Comparison of ENCODE assay signal across 9 cellular contexts in genomic region chr11:80727315-80727714, GRCh38.
A peak's percentile ranks its signal among the peaks of the same experiment; 100 is the strongest.
DNase-seq lines count a peak whose midpoint lies in the region; ATAC-seq and TF ChIP-seq lines count a peak whose summit lies in the region.
"Had no signal": no experiment of that assay in that cellular context is flagged by ENCODE, and none has a peak within 500 bp of the region (broad histone marks: within the 10 kb centered on the region; RNA-seq: fewer than 3 reads in every experiment).

No MANE protein-coding gene starts in this region.

- no peak overlapping the region; the same call in 1 of the 2 replicates for H3K27ac ChIP-seq in Panc1 (ENCODE audit: low read length)
- H3K27ac ChIP-seq: BLaER1 had no signal

- H3K4me1 ChIP-seq in Panc1 (ENCODE audit: control insufficient read depth, insufficient read depth, low read length) = no peaks in the 10 kb centered on the region; the same call in 1 of the 2 replicates
- H3K4me1 ChIP-seq: BLaER1 had no signal

- intact Hi-C loops in Panc1 (cut with micrococcal nuclease; ENCODE audit: unreplicated experiment) = no loop called here
- intact Hi-C loops in CD14-positive monocyte (cut with micrococcal nuclease) = loop anchor here in 1 of 2 donors (10.0 kb wide), 1 partner anchor 57 kb away; no protein-coding TSS in a partner anchor

- H3K36me3 Mint-ChIP-seq in CD14-positive monocyte = no peaks in the 10 kb centered on the region

- in situ Hi-C loops in Panc1 (cut with HindIII; ENCODE audit: low pct_unique_long_range_greater_than_20kb, low sequenced_read_pairs) = no loop called here

- H3K4me3 ChIP-seq in Panc1 (ENCODE audit: low read depth in 2 of 2, low read length in 2 of 2) = no peak overlapping the region
- H3K4me3 ChIP-seq: BLaER1 had no signal

- no peak overlapping the region for H3K27ac Mint-ChIP-seq in CD14-positive monocyte

- H3K9me3 Mint-ChIP-seq in CD14-positive monocyte = no peaks in the 10 kb centered on the region

- TF ChIP-seq CTCF in Panc1 (IDR thresholded peaks at IDR 0.05) (peak; percentile 65), CD14-positive monocyte (IDR thresholded peaks at IDR 0.05) (no peak)

- CTCF ChIA-PET in Panc1 (lab: Charles Lee) = no interaction called here

- H3K4me3 Mint-ChIP-seq in CD14-positive monocyte = no peak overlapping the region

- no peaks in the 10 kb centered on the region for H3K9me3 ChIP-seq in Panc1 (ENCODE audit: control insufficient read depth, insufficient read depth, low read depth, low read length)
- H3K9me3 ChIP-seq: BLaER1 had no signal

- no peaks in the 10 kb centered on the region for H3K36me3 ChIP-seq in Panc1 (ENCODE audit: control insufficient read depth, insufficient read depth, low read length)
- H3K36me3 ChIP-seq: BLaER1 had no signal

- peak; percentile 7 for DNase-seq in NK-92 treated with Interleukin-12 subunit alpha and Interleukin-12 subunit beta, amount 100 ng/mL, for 24 hours (lab: John Stamatoyannopoulos, UW)
- DNase-seq in NK-92 (lab: John Stamatoyannopoulos, UW; ENCODE audit: unreplicated experiment) = no peak
- no peak for DNase-seq in Panc1 (ENCODE audit: low read depth, low spot score)
- DNase-seq in medulla oblongata (ENCODE audit: extremely low spot score) = peak; percentile 32
- no peak for DNase-seq in activated CD8-positive, alpha-beta memory T cell treated with anti-CD3 and anti-CD28 coated beads, Interleukin-2, amount 50 U/mL, for 4 hours
- no peak for DNase-seq in CD14-positive monocyte (ENCODE audit: low spot score)
- DNase-seq in activated T-cell treated with anti-CD3 and anti-CD28 coated beads, Interleukin-2, amount 50 U/mL, for 1 hour = no peak

- no peaks in the 10 kb centered on the region for H3K4me1 Mint-ChIP-seq in CD14-positive monocyte

- H3K27me3 ChIP-seq in Panc1 (ENCODE audit: control insufficient read depth, insufficient read depth, low read length) = no peaks in the 10 kb centered on the region
- H3K27me3 ChIP-seq: BLaER1 had no signal

- H3K27me3 Mint-ChIP-seq in CD14-positive monocyte (ENCODE audit: low read depth in 3 of 3) = no peaks in the 10 kb centered on the region

- BruUV-seq in Panc1 (replicated peaks; lab: Mats Ljungman, UMichigan) = no TSS peak

- ATAC-seq in HG02973 (IDR thresholded peaks at IDR 0.05; ENCODE audit: unreplicated experiment) = peak; percentile 83
- ATAC-seq in Panc1 = peak; percentile 63

- POLR2A ChIA-PET in Panc1 (lab: Charles Lee) = no interaction called here

Comparison
In these comparisons a context has a peak if more than half of its experiments do, and no peak if none do; other contexts are left out.
1. DNase-seq: peak in NK-92 treated with Interleukin-12 subunit alpha and Interleukin-12 subunit beta, amount 100 ng/mL, for 24 hours (single experiment) and medulla oblongata (single experiment); none in NK-92 (single experiment), Panc1 (single experiment), activated CD8-positive, alpha-beta memory T cell treated with anti-CD3 and anti-CD28 coated beads, Interleukin-2, amount 50 U/mL, for 4 hours (single experiment), CD14-positive monocyte (single experiment) and activated T-cell treated with anti-CD3 and anti-CD28 coated beads, Interleukin-2, amount 50 U/mL, for 1 hour (single experiment).